In the genomic region with DNA sequence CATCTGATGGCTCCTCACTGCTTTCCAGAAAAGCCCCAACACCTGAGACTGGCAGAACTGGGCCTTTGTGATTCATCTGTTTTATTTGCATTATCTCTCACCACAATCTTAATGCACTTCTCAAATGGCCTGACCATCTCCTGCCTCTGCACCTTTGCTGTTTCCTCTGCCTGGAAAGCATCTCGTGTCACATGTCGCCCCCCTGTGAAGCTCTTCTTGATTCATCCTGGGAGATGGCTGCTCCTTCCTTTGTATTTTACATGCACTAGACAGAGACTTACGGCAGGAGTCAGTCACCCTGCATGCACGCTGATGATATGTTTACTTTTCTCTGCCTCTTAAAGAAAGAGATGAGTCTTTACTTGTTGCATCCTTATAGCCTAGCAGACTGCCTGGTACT, we compare ENCODE assay signal across 1 cellular context.
A peak's percentile ranks its signal among the peaks of the same experiment; 100 is the strongest.
TF ChIP-seq lines count a peak whose summit lies in the region.

No MANE protein-coding gene starts in this region.

TF ChIP-seq in A549, 52 proteins besides CTCF, POLR2A, EP300 and RAD21 (continued from another document):
- TF ChIP-seq, protein P1, sequence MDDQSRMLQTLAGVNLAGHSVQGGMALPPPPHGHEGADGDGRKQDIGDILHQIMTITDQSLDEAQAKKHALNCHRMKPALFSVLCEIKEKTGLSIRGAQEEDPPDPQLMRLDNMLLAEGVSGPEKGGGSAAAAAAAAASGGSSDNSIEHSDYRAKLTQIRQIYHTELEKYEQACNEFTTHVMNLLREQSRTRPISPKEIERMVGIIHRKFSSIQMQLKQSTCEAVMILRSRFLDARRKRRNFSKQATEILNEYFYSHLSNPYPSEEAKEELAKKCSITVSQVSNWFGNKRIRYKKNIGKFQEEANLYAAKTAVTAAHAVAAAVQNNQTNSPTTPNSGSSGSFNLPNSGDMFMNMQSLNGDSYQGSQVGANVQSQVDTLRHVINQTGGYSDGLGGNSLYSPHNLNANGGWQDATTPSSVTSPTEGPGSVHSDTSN (IDR thresholded peaks at IDR 0.05), result peak; percentile 43; the same call in 1 of the 2 replicates
- TF ChIP-seq, protein P2, sequence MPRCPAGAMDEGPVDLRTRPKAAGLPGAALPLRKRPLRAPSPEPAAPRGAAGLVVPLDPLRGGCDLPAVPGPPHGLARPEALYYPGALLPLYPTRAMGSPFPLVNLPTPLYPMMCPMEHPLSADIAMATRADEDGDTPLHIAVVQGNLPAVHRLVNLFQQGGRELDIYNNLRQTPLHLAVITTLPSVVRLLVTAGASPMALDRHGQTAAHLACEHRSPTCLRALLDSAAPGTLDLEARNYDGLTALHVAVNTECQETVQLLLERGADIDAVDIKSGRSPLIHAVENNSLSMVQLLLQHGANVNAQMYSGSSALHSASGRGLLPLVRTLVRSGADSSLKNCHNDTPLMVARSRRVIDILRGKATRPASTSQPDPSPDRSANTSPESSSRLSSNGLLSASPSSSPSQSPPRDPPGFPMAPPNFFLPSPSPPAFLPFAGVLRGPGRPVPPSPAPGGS (IDR thresholded peaks at IDR 0.05), result peak; percentile 85; the same call in 2 of the 3 replicates
- TF ChIP-seq, protein P3, sequence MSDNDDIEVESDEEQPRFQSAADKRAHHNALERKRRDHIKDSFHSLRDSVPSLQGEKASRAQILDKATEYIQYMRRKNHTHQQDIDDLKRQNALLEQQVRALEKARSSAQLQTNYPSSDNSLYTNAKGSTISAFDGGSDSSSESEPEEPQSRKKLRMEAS (IDR thresholded peaks at IDR 0.05), result peak; percentile 85
- TF ChIP-seq MYC (IDR thresholded peaks at IDR 0.05; ENCODE audit: borderline replicate concordance, low read length), result peak; percentile 43; the same call in 1 of the 2 replicates
- TF ChIP-seq SMC3 (IDR thresholded peaks at IDR 0.05), result peak; percentile 65
